In genomic region chr1:227562923-227563318, GRCh38 we compare ENCODE assay signal across 8 cellular contexts. TPM values are rescaled to one million over a fixed set of nuclear protein-coding genes. Genes with fewer than 3 reads are reported as not detected.
A peak's percentile ranks its signal among the peaks of the same experiment; 100 is the strongest.
DNase-seq lines count a peak whose midpoint lies in the region; ATAC-seq and TF ChIP-seq lines count a peak whose summit lies in the region.

No MANE protein-coding gene starts in this region.

- POLR2A ChIA-PET in AG04450 (lab: Yijun Ruan, JAX): interaction anchor here (1.4 to 1.5 kb wide), 2 partner anchors 17 to 21 kb away, joined by 4 to 11 read pairs; no protein-coding TSS in a partner anchor
- POLR2A ChIA-PET in HCT116 (lab: Charles Lee): interaction anchor here (1.1 kb wide), 1 partner anchor 13 kb away, joined by 4 read pairs; no protein-coding TSS in a partner anchor

- H3K4me3 ChIP-seq in AG04450 (ENCODE audit: low read depth, low read length) (no peak overlapping the region; the same call in 1 of the 2 replicates), HCT116 (replicated peaks in 1 of 2; ENCODE audit: low read depth in 1 of 2, low read length in 2 of 2) (peak overlapping the region in 1 of 2 experiments; percentile 76; a peak in 3 of 4 replicates), muscle layer of colon (ENCODE audit: low read depth in 1 of 2, low read length in 2 of 2) (peak overlapping the region in 1 of 2 donors; percentile 69)

- H3K27me3 ChIP-seq in AG04450 (ENCODE audit: control insufficient read depth, insufficient read depth, low read length): peaks cover 31% of the 10 kb centered on the region
- H3K27me3 ChIP-seq in HCT116 (ENCODE audit: insufficient read depth, low read length): no peaks in the 10 kb centered on the region
- H3K27me3 ChIP-seq in muscle layer of colon (ENCODE audit: control insufficient read depth in 1 of 2, insufficient read depth in 2 of 2, low read length in 2 of 2): peaks cover 6 to 30% of the 10 kb centered on the region in 2 donors

- H3K9me3 ChIP-seq in AG04450 (ENCODE audit: control insufficient read depth, insufficient read depth, low read length): peaks cover 39% of the 10 kb centered on the region
- no peaks in the 10 kb centered on the region for H3K9me3 ChIP-seq in HCT116 (ENCODE audit: control insufficient read depth in 1 of 2, insufficient read depth in 1 of 2, low read depth in 1 of 2, low read length in 2 of 2)
- H3K9me3 ChIP-seq in muscle layer of colon (ENCODE audit: low read length): no peaks in the 10 kb centered on the region

- H3K9me2 ChIP-seq in HCT116 (ENCODE audit: insufficient read depth): no peaks in the 10 kb centered on the region

- H3K27ac Mint-ChIP-seq in activated naive CD8-positive, alpha-beta T cell treated with anti-CD3 and anti-CD28 coated beads, Interleukin-2, amount 50 U/mL, for 24 hours: peak overlapping the region; percentile 86

- H3K9ac ChIP-seq in HCT116 (ENCODE audit: low read length): no peak overlapping the region
- no peak overlapping the region for H3K9ac ChIP-seq in muscle layer of colon (ENCODE audit: low read length)

- peak overlapping the region; percentile 92 for H3K4me3 Mint-ChIP-seq in activated naive CD8-positive, alpha-beta T cell treated with anti-CD3 and anti-CD28 coated beads, Interleukin-2, amount 50 U/mL, for 24 hours

- DNase-seq in AG04450 (ENCODE audit: low read depth, low spot score) (no peak), HCT116 (ENCODE audit: low read depth, low spot score) (no peak), cerebellar cortex (ENCODE audit: low spot score) (no peak), NCI-H187 treated with DMSO at 0.1 percent for 48 hours (lab: John Stamatoyannopoulos, UW) (no peak)
- no peak for DNase-seq in activated naive CD8-positive, alpha-beta T cell treated with anti-CD3 and anti-CD28 coated beads, Interleukin-2, amount 50 U/mL, for 24 hours

- peaks cover 19% of the 10 kb centered on the region for H3K9me3 Mint-ChIP-seq in activated naive CD8-positive, alpha-beta T cell treated with anti-CD3 and anti-CD28 coated beads, Interleukin-2, amount 50 U/mL, for 24 hours

- H3K4me2 ChIP-seq in HCT116 (ENCODE audit: low read length): peak overlapping the region; percentile 80

- H3K79me2 ChIP-seq in HCT116 (ENCODE audit: insufficient read depth, low read length): peaks cover 32% of the 10 kb centered on the region

- no TSS peak for BruUV-seq in HCT116 (replicated peaks; lab: Mats Ljungman, UMichigan)

- H3K36me3 ChIP-seq in HCT116 (ENCODE audit: control insufficient read depth in 1 of 2, insufficient read depth in 2 of 2, low read length in 2 of 2) (no peaks in the 10 kb centered on the region), muscle layer of colon (ENCODE audit: insufficient read depth, low read length) (no peaks in the 10 kb centered on the region)

- peaks cover 23% of the 10 kb centered on the region for H3K36me3 Mint-ChIP-seq in activated naive CD8-positive, alpha-beta T cell treated with anti-CD3 and anti-CD28 coated beads, Interleukin-2, amount 50 U/mL, for 24 hours (ENCODE audit: low read depth)

- TF ChIP-seq CTCF in AG04450 (IDR thresholded peaks at IDR 0.05; ENCODE audit: low read depth, low read length): no peak
- TF ChIP-seq CTCF in HCT116 (IDR thresholded peaks at IDR 0.05 in 2 of 3, conservative IDR thresholded peaks at IDR 0.05 in 1 of 3; ENCODE audit: borderline replicate concordance in 1 of 3, insufficient read depth in 1 of 3, low read depth in 2 of 3, low read length in 2 of 3): no peak

- H3K4me1 ChIP-seq in HCT116 (ENCODE audit: control insufficient read depth in 1 of 2, insufficient read depth in 2 of 2, low read length in 2 of 2): peaks cover 0 to 12% of the 10 kb centered on the region in 2 experiments; a peak in 2 of 4 replicates
- peaks cover 7% of the 10 kb centered on the region for H3K4me1 ChIP-seq in muscle layer of colon (ENCODE audit: insufficient read depth, low read length)

- CTCF ChIA-PET in AG04450 (lab: Charles Lee) (interaction anchor here (0.6 to 4.9 kb wide), 2 partner anchors 21 to 32 kb away, joined by 3 to 39 read pairs; no protein-coding TSS in a partner anchor), HCT116 (lab: Charles Lee) (interaction anchor here (1.9 kb wide), 1 partner anchor 20 kb away, joined by 6 read pairs; no protein-coding TSS in a partner anchor)

- H4K20me1 ChIP-seq in HCT116 (ENCODE audit: insufficient read depth): no peaks in the 10 kb centered on the region

- TF ChIP-seq POLR2A in HCT116 (IDR thresholded peaks at IDR 0.05; ENCODE audit: borderline replicate concordance, extremely low read depth, insufficient read depth, insufficient read length): no peak

- H3K27ac ChIP-seq in AG04450 (ENCODE audit: low read depth, low read length) (peak overlapping the region; percentile 98), HCT116 (ENCODE audit: low read depth, low read length) (peak overlapping the region; percentile 61), muscle layer of colon (ENCODE audit: low read depth, low read length) (peak overlapping the region; percentile 87)

- no peak overlapping the region for H2AFZ ChIP-seq in HCT116 (ENCODE audit: low read depth, low read length, poor library complexity, severe bottlenecking)

- RAD21 ChIA-PET in HCT116 (lab: Charles Lee; ENCODE audit: low non-redundant PET in 1 of 2, low total read pairs in 2 of 2, uncharacterized antibody in 2 of 2, unreplicated experiment in 2 of 2): no interaction called here

- no peak for TF ChIP-seq RAD21 in HCT116 (IDR thresholded peaks at IDR 0.05; ENCODE audit: low read depth)

- ATAC-seq in HCT116 (no peak), GM19351 (IDR thresholded peaks at IDR 0.05; ENCODE audit: unreplicated experiment) (no peak), GM18909 (IDR thresholded peaks at IDR 0.05; ENCODE audit: poor library complexity, unreplicated experiment) (no peak)
- no peak for ATAC-seq in activated naive CD8-positive, alpha-beta T cell treated with anti-CD3 and anti-CD28 coated beads, Interleukin-2, amount 50 U/mL, for 24 hours

- peaks cover 32% of the 10 kb centered on the region for H3K4me1 Mint-ChIP-seq in activated naive CD8-positive, alpha-beta T cell treated with anti-CD3 and anti-CD28 coated beads, Interleukin-2, amount 50 U/mL, for 24 hours

- H3K27me3 Mint-ChIP-seq in activated naive CD8-positive, alpha-beta T cell treated with anti-CD3 and anti-CD28 coated beads, Interleukin-2, amount 50 U/mL, for 24 hours: peaks cover 34% of the 10 kb centered on the region

- intact Hi-C loops in HCT116 (cut with micrococcal nuclease): loop anchor here (1.0 to 5.0 kb wide), 3 partner anchors 21 to 384 kb away; partner anchors contain the start of gene WNT9A

TF ChIP-seq in HCT116, 20 proteins besides CTCF, POLR2A, EP300 and RAD21:
- no peak; the same call in 1 of the 2 replicates for TF ChIP-seq EGR1 (IDR thresholded peaks at IDR 0.05; ENCODE audit: low read depth)
- TF ChIP-seq YY1 (IDR thresholded peaks at IDR 0.05; ENCODE audit: extremely low read depth, insufficient replicate concordance, low read depth, low read length): no peak
- no peak for TF ChIP-seq EZH2 (IDR thresholded peaks at IDR 0.05)
- TF ChIP-seq ATF3 (IDR thresholded peaks at IDR 0.05): no peak
- no peak for TF ChIP-seq CBX3 (IDR thresholded peaks at IDR 0.05; ENCODE audit: low read depth)
- TF ChIP-seq SP1 (IDR thresholded peaks at IDR 0.05; ENCODE audit: low read depth): no peak
- TF ChIP-seq ZNF274 (IDR thresholded peaks at IDR 0.05; ENCODE audit: low read depth, low read length): no peak

RNA-seq across cellular contexts. Expression of gene ZNF678, which starts 0.4 kb away (rescaled TPM):
- 2.8 and 3.7 TPM in 2 replicates for polyA plus RNA-seq in AG04450 (2011; rRNA removed)
- polyA minus RNA-seq in AG04450 (2011; rRNA and poly(A)+ RNA removed): 7.6 and 11.8 TPM in 2 replicates
- total RNA-seq in HCT116 (2021; ENCODE audit: unreplicated experiment): 6.1 TPM
- polyA plus RNA-seq in HCT116 (2012): 2.9 and 3.0 TPM in 2 replicates
